ENCODE assay signal across 8 cellular contexts in genomic region chr16:86761117-86761971, GRCh38.
DNase-seq lines count a peak whose midpoint lies in the region; ATAC-seq and TF ChIP-seq lines count a peak whose summit lies in the region.

No MANE protein-coding gene starts in this region.

- no peak overlapping the region for H3K4me3 Mint-ChIP-seq in endodermal cell
- no peak overlapping the region for H3K4me3 Mint-ChIP-seq in stimulated activated naive CD8-positive, alpha-beta T cell treated with anti-CD3 and anti-CD28 coated beads, Interleukin-15, amount 100 ng/mL, for 72 hours

- WGBS in endodermal cell (ENCODE audit: insufficient coverage in 1 of 2, insufficient read length in 1 of 2), 2 experiments, result 67 to 75% methylated on average over 23 to 28 of the region's 28 CpGs

- H3K27ac ChIP-seq in HUES48 (ENCODE audit: low read depth, low read length) (no peak overlapping the region), endodermal cell (ENCODE audit: low read depth, low read length) (no peak overlapping the region)

- no peak overlapping the region for H3K27ac Mint-ChIP-seq in endodermal cell
- no peak overlapping the region for H3K27ac Mint-ChIP-seq in stimulated activated naive CD8-positive, alpha-beta T cell treated with anti-CD3 and anti-CD28 coated beads, Interleukin-15, amount 100 ng/mL, for 72 hours

- H3K36me3 ChIP-seq in HUES48 (ENCODE audit: control insufficient read depth, insufficient read depth, low read length) (no peaks in the 10 kb centered on the region), endodermal cell (ENCODE audit: control insufficient read depth, insufficient read depth, low read length) (no peaks in the 10 kb centered on the region)

- no peaks in the 10 kb centered on the region for H3K9me3 ChIP-seq in HUES48 (ENCODE audit: control insufficient read depth, insufficient read depth, low read length)
- H3K9me3 ChIP-seq in endodermal cell (ENCODE audit: control insufficient read depth, low read length), result no peaks in the 10 kb centered on the region

- peaks cover 25% of the 10 kb centered on the region for H3K4me1 ChIP-seq in HUES48 (ENCODE audit: control insufficient read depth, insufficient read depth, low read length)
- H3K4me1 ChIP-seq in endodermal cell (ENCODE audit: control insufficient read depth, insufficient read depth, low read length), result no peaks in the 10 kb centered on the region

- H3K9ac ChIP-seq in HUES48 (ENCODE audit: low read depth, low read length), result no peak overlapping the region
- no peak overlapping the region for H3K9ac ChIP-seq in endodermal cell (ENCODE audit: extremely low read depth, low read length, poor library complexity, severe bottlenecking)

- peak overlapping the region; percentile 9 for H3K4me3 ChIP-seq in HUES48 (ENCODE audit: low read depth, low read length)
- no peak overlapping the region for H3K4me3 ChIP-seq in endodermal cell (ENCODE audit: low read length)

- H3K27me3 ChIP-seq in HUES48 (ENCODE audit: control insufficient read depth, insufficient read depth, low read length), result peaks cover 4% of the 10 kb centered on the region
- no peaks in the 10 kb centered on the region for H3K27me3 ChIP-seq in endodermal cell (ENCODE audit: control insufficient read depth, insufficient read depth, low read length, poor library complexity, severe bottlenecking)

- H3K4me1 Mint-ChIP-seq in endodermal cell, result peaks cover 34% of the 10 kb centered on the region
- H3K4me1 Mint-ChIP-seq in stimulated activated naive CD8-positive, alpha-beta T cell treated with anti-CD3 and anti-CD28 coated beads, Interleukin-15, amount 100 ng/mL, for 72 hours, result peaks cover 6% of the 10 kb centered on the region

- peaks cover 20% of the 10 kb centered on the region for H3K27me3 Mint-ChIP-seq in endodermal cell (ENCODE audit: insufficient read depth)
- peaks cover 68% of the 10 kb centered on the region for H3K27me3 Mint-ChIP-seq in stimulated activated naive CD8-positive, alpha-beta T cell treated with anti-CD3 and anti-CD28 coated beads, Interleukin-15, amount 100 ng/mL, for 72 hours

- ATAC-seq in stimulated activated naive CD8-positive, alpha-beta T cell treated with anti-CD3 and anti-CD28 coated beads, Interleukin-15, amount 100 ng/mL, for 72 hours, result no peak
- no peak for ATAC-seq in GM19328 (IDR thresholded peaks at IDR 0.05; ENCODE audit: unreplicated experiment)

- no peaks in the 10 kb centered on the region for H3K36me3 Mint-ChIP-seq in endodermal cell (ENCODE audit: low read depth)

- peaks cover 2% of the 10 kb centered on the region for H3K9me3 Mint-ChIP-seq in endodermal cell
- H3K9me3 Mint-ChIP-seq in stimulated activated naive CD8-positive, alpha-beta T cell treated with anti-CD3 and anti-CD28 coated beads, Interleukin-15, amount 100 ng/mL, for 72 hours, result no peaks in the 10 kb centered on the region

- TF ChIP-seq CTCF in endodermal cell (conservative IDR thresholded peaks at IDR 0.05), result peak; percentile 95

- DNase-seq in CD1c-positive myeloid dendritic cell (ENCODE audit: extremely low spot score) (peak; percentile 11), endodermal cell (peak; percentile 93), mucosa of gallbladder (ENCODE audit: low spot score) (peak; percentile 52), DMS79 treated with DMSO at 0.1 percent for 48 hours (lab: John Stamatoyannopoulos, UW) (no peak)
- DNase-seq in activated CD4-positive, alpha-beta T cell treated with anti-CD3 and anti-CD28 coated beads for 4 hours, result peak; percentile 14 to 19
- peak; percentile 47 to 51 for DNase-seq in stimulated activated naive CD8-positive, alpha-beta T cell treated with anti-CD3 and anti-CD28 coated beads, Interleukin-15, amount 100 ng/mL, for 72 hours
